12 cellular contexts compared by ENCODE assay signal in genomic region chr18:3688682-3689081, GRCh38.
DNase-seq lines count a peak whose midpoint lies in the region; ATAC-seq and TF ChIP-seq lines count a peak whose summit lies in the region.
"Had no signal": no experiment of that assay in that cellular context is flagged by ENCODE, and none has a peak within 500 bp of the region (broad histone marks: within the 10 kb centered on the region; RNA-seq: fewer than 3 reads in every experiment).

No MANE protein-coding gene starts in this region.

- no peak for ATAC-seq in left cardiac atrium
- ATAC-seq in HG03097 (IDR thresholded peaks at IDR 0.05; ENCODE audit: low FRiP score, unreplicated experiment): no peak
- ATAC-seq in GM18520 (IDR thresholded peaks at IDR 0.05; ENCODE audit: unreplicated experiment): no peak
- ATAC-seq: activated CD8-positive, alpha-beta memory T cell treated with anti-CD3 and anti-CD28 coated beads, Interleukin-2, amount 10 ng/mL, durations not matched to agents 7 days and 5 days; stimulated activated naive CD8-positive, alpha-beta T cell treated with anti-CD3 and anti-CD28 coated beads, Interleukin-15, amount 100 ng/mL, for 72 hours had no signal

- intact Hi-C loops in left cardiac atrium (cut with DNase I): no loop called here

- TF ChIP-seq CTCF in AG09319 (IDR thresholded peaks at IDR 0.05; ENCODE audit: low read depth, low read length): no peak

- DNase-seq in AG09319 (ENCODE audit: extremely low read depth, low read depth) (peak; percentile 95), HS-5 (ENCODE audit: low read depth) (peak; percentile 81), astrocyte of the hippocampus (ENCODE audit: low read depth, low spot score) (peak; percentile 87), left kidney (ENCODE audit: low read depth, low spot score) (peak; percentile 90), left cardiac atrium (no peak), cerebellum (ENCODE audit: low spot score) (no peak)
- DNase-seq: activated CD8-positive, alpha-beta memory T cell treated with anti-CD3 and anti-CD28 coated beads, Interleukin-2, amount 10 ng/mL, durations not matched to agents 7 days and 5 days; CD8-positive, alpha-beta memory T cell; cerebellar nuclear complex; stimulated activated naive CD8-positive, alpha-beta T cell treated with anti-CD3 and anti-CD28 coated beads, Interleukin-15, amount 100 ng/mL, for 72 hours had no signal

Comparison
In these comparisons a context has a peak if more than half of its experiments do, and no peak if none do; other contexts are left out.
1. DNase-seq: peak in AG09319 (single experiment), HS-5 (single experiment), astrocyte of the hippocampus (single experiment) and left kidney (single experiment); none in left cardiac atrium (single experiment) and cerebellum (single experiment).